Comparison of ENCODE assay signal across 19 cellular contexts in genomic region chr15:100209204-100209603, GRCh38.
DNase-seq lines count a peak whose midpoint lies in the region; ATAC-seq, FAIRE-seq and TF ChIP-seq lines count a peak whose summit lies in the region.
"Had no signal": no experiment of that assay in that cellular context is flagged by ENCODE, and none has a peak within 500 bp of the region (broad histone marks: within the 10 kb centered on the region; RNA-seq: fewer than 3 reads in every experiment).

No MANE protein-coding gene starts in this region.

- no peak for DNase-seq in T-helper 17 cell
- peak; percentile 32 for DNase-seq in kidney
- DNase-seq in right lobe of liver = peak; percentile 52 to 94 (median 91)
- peak; percentile 40 to 80 for DNase-seq in tibial artery
- no peak for DNase-seq in natural killer cell
- DNase-seq in NCI-H2171 (lab: John Stamatoyannopoulos, UW) = no peak
- DNase-seq: 8988T; CD4-positive, alpha-beta memory T cell; DMS153; DMS79; GDM1; GM23248 had no signal

- no peak for FAIRE-seq in kidney (lab: Jason Lieb, UNC)
- FAIRE-seq: GM12892, GM18507, HTR-8/SVneo had no signal

- TF ChIP-seq CTCF in kidney (IDR thresholded peaks at IDR 0.05; ENCODE audit: borderline replicate concordance, extremely low read depth, insufficient read depth) (no peak), right lobe of liver (IDR thresholded peaks at IDR 0.05) (no peak), tibial artery (IDR thresholded peaks at IDR 0.05) (no peak), natural killer cell (IDR thresholded peaks at IDR 0.05) (no peak)

- intact Hi-C loops in kidney (cut with DNase I) (no loop called here), right lobe of liver (cut with DNase I) (no loop called here), tibial artery (cut with DNase I; ENCODE audit: low total_unique reads) (no loop called here), natural killer cell (cut with micrococcal nuclease) (no loop called here)

- H3K36me3 Mint-ChIP-seq in T-helper 17 cell (ENCODE audit: low read depth) (peaks cover 2% of the 10 kb centered on the region), natural killer cell (peaks cover 2% of the 10 kb centered on the region)
- H3K36me3 Mint-ChIP-seq: CD14-positive monocyte had no signal

- H3K4me1 Mint-ChIP-seq in T-helper 17 cell = peaks cover 4% of the 10 kb centered on the region
- no peaks in the 10 kb centered on the region for H3K4me1 Mint-ChIP-seq in natural killer cell
- H3K4me1 Mint-ChIP-seq: CD14-positive monocyte had no signal

- H3K4me3 ChIP-seq in kidney (ENCODE audit: low read length in 2 of 2) (no peak overlapping the region), right lobe of liver (no peak overlapping the region), tibial artery (no peak overlapping the region)
- H3K4me3 ChIP-seq: BLaER1, GM23248, HAP-1 had no signal

- no peak for ATAC-seq in T-helper 17 cell
- ATAC-seq in right lobe of liver = peak; percentile 64 to 92 (median 88)
- no peak for ATAC-seq in natural killer cell
- ATAC-seq in HG02642 (IDR thresholded peaks at IDR 0.05; ENCODE audit: poor library complexity, unreplicated experiment) = no peak

- H3K27me3 Mint-ChIP-seq in T-helper 17 cell (no peaks in the 10 kb centered on the region), natural killer cell (ENCODE audit: low read depth in 2 of 2) (peaks cover 17 to 36% of the 10 kb centered on the region in 2 donors)
- H3K27me3 Mint-ChIP-seq: CD4-positive, alpha-beta memory T cell had no signal

- H3K27ac ChIP-seq in kidney (ENCODE audit: low read depth in 2 of 2, low read length in 2 of 2) = no peak overlapping the region
- H3K27ac ChIP-seq in right lobe of liver = no peak overlapping the region
- no peak overlapping the region for H3K27ac ChIP-seq in tibial artery
- H3K27ac ChIP-seq: BLaER1, GM23248 had no signal

- H3K27ac Mint-ChIP-seq in T-helper 17 cell (peak overlapping the region; percentile 39), natural killer cell (no peak overlapping the region)
- H3K27ac Mint-ChIP-seq: CD14-positive monocyte; CD4-positive, alpha-beta memory T cell had no signal

- H3K36me3 ChIP-seq in kidney (ENCODE audit: control insufficient read depth in 1 of 2, insufficient read depth in 2 of 2, low read length in 2 of 2) (no peaks in the 10 kb centered on the region), right lobe of liver (no peaks in the 10 kb centered on the region), tibial artery (no peaks in the 10 kb centered on the region)
- H3K36me3 ChIP-seq: BLaER1, HAP-1 had no signal

- H3K9me3 Mint-ChIP-seq in natural killer cell = no peaks in the 10 kb centered on the region

- H3K9ac ChIP-seq in kidney (ENCODE audit: low read length in 2 of 2) = no peak overlapping the region
- H3K9ac ChIP-seq: BLaER1, GM23248 had no signal

- H3K27me3 ChIP-seq in right lobe of liver (no peaks in the 10 kb centered on the region), tibial artery (no peaks in the 10 kb centered on the region)
- H3K27me3 ChIP-seq: BLaER1 had no signal

- 37% methylated on average over 8 of the region's 8 CpGs for WGBS in right lobe of liver (ENCODE audit: insufficient coverage, low coverage, low lambda C conversion rate, missing lambda C conversion rate)

- H3K4me1 ChIP-seq in kidney (ENCODE audit: control insufficient read depth in 1 of 2, insufficient read depth in 1 of 2, low read depth in 1 of 2, low read length in 2 of 2) (peaks cover 13 to 25% of the 10 kb centered on the region in 2 donors), right lobe of liver (peaks cover 0 to 47% (median 26%) of the 10 kb centered on the region in 4 donors), tibial artery (peaks cover 0 to 20% (median 4%) of the 10 kb centered on the region in 4 donors)
- H3K4me1 ChIP-seq: HAP-1 had no signal

- H3K9me3 ChIP-seq in T-helper 17 cell (ENCODE audit: control insufficient read depth, low read length, poor library complexity, severe bottlenecking) = no peaks in the 10 kb centered on the region
- H3K9me3 ChIP-seq in kidney (ENCODE audit: control insufficient read depth in 1 of 2, low read length in 2 of 2) = no peaks in the 10 kb centered on the region
- H3K9me3 ChIP-seq in right lobe of liver = no peaks in the 10 kb centered on the region
- H3K9me3 ChIP-seq in tibial artery = no peaks in the 10 kb centered on the region
- H3K9me3 ChIP-seq: HAP-1 had no signal

- TF ChIP-seq POLR2A in right lobe of liver (IDR thresholded peaks at IDR 0.05) = no peak

- H3K4me3 Mint-ChIP-seq in T-helper 17 cell (no peak overlapping the region), natural killer cell (no peak overlapping the region)
- H3K4me3 Mint-ChIP-seq: CD14-positive monocyte; CD4-positive, alpha-beta memory T cell had no signal

Comparison
In these comparisons a context has a peak if more than half of its experiments do, and no peak if none do; other contexts are left out.
1. ATAC-seq: peak in right lobe of liver (4 of 4); none in T-helper 17 cell (single experiment), natural killer cell (0 of 3) and HG02642 (single experiment).
2. DNase-seq: peak in kidney (single experiment), right lobe of liver (3 of 3) and tibial artery (2 of 2); none in T-helper 17 cell (0 of 3), natural killer cell (single experiment) and NCI-H2171 (single experiment).